Comparison of ENCODE assay signal across 1 cellular context in the genomic region with DNA sequence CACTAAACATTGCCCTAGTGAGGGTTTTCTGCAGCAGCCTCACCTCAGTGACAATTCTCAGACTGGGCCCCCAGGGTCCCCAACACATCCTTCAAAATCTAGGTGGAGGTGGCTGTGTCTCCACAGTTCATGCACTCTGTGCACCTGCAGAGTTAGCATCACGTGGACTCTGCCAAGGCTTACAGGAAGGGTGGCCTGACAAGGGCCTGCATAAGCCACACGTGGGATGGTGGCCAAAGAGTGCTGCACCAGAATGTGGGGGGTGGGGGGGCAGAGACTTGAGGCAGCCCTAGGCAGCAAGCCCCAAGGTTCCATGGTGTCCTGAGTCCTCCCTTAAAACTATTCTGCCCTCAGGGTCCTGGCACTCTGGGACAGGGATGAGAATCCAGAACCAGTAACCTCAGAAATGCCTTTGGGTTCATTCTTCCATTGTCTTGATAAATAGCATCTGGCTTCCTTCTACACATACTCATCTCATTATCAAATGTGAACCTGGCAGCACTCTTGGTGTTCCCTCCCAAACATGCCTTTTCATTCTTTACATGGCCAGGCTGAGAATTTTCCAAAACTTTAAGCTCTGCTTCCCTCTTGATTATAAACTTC.
TF ChIP-seq lines count a peak whose summit lies in the region.

No MANE protein-coding gene starts in this region.

TF ChIP-seq in A549, 52 proteins besides CTCF, POLR2A, EP300 and RAD21 (continued from another document):
- TF ChIP-seq FOSL2 (IDR thresholded peaks at IDR 0.05) (no peak), FOSL2 (CRISPR knock-in tag; IDR thresholded peaks at IDR 0.05) (no peak), ZNF302 (CRISPR knock-in tag; IDR thresholded peaks at IDR 0.05) (no peak), PHF8 (IDR thresholded peaks at IDR 0.05; ENCODE audit: borderline replicate concordance, low read depth) (no peak), EHMT2 (IDR thresholded peaks at IDR 0.05; ENCODE audit: low read depth) (no peak), ZFP36 (IDR thresholded peaks at IDR 0.05; ENCODE audit: borderline replicate concordance, partially characterized antibody) (no peak), JUN (IDR thresholded peaks at IDR 0.05) (no peak), RFX5 (IDR thresholded peaks at IDR 0.05) (no peak)
- TF ChIP-seq, protein P1, sequence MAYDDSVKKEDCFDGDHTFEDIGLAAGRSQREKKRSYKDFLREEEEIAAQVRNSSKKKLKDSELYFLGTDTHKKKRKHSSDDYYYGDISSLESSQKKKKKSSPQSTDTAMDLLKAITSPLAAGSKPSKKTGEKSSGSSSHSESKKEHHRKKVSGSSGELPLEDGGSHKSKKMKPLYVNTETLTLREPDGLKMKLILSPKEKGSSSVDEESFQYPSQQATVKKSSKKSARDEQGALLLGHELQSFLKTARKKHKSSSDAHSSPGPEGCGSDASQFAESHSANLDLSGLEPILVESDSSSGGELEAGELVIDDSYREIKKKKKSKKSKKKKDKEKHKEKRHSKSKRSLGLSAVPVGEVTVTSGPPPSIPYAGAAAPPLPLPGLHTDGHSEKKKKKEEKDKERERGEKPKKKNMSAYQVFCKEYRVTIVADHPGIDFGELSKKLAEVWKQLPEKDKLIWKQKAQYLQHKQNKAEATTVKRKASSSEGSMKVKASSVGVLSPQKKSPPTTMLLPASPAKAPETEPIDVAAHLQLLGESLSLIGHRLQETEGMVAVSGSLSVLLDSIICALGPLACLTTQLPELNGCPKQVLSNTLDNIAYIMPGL (CRISPR knock-in tag; IDR thresholded peaks at IDR 0.05; ENCODE audit: borderline replicate concordance), result no peak
- TF ChIP-seq, protein P2, sequence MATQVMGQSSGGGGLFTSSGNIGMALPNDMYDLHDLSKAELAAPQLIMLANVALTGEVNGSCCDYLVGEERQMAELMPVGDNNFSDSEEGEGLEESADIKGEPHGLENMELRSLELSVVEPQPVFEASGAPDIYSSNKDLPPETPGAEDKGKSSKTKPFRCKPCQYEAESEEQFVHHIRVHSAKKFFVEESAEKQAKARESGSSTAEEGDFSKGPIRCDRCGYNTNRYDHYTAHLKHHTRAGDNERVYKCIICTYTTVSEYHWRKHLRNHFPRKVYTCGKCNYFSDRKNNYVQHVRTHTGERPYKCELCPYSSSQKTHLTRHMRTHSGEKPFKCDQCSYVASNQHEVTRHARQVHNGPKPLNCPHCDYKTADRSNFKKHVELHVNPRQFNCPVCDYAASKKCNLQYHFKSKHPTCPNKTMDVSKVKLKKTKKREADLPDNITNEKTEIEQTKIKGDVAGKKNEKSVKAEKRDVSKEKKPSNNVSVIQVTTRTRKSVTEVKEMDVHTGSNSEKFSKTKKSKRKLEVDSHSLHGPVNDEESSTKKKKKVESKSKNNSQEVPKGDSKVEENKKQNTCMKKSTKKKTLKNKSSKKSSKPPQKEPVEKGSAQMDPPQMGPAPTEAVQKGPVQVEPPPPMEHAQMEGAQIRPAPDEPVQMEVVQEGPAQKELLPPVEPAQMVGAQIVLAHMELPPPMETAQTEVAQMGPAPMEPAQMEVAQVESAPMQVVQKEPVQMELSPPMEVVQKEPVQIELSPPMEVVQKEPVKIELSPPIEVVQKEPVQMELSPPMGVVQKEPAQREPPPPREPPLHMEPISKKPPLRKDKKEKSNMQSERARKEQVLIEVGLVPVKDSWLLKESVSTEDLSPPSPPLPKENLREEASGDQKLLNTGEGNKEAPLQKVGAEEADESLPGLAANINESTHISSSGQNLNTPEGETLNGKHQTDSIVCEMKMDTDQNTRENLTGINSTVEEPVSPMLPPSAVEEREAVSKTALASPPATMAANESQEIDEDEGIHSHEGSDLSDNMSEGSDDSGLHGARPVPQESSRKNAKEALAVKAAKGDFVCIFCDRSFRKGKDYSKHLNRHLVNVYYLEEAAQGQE (IDR thresholded peaks at IDR 0.05), result no peak
